ENCODE assay signal across 28 cellular contexts in the genomic region with DNA sequence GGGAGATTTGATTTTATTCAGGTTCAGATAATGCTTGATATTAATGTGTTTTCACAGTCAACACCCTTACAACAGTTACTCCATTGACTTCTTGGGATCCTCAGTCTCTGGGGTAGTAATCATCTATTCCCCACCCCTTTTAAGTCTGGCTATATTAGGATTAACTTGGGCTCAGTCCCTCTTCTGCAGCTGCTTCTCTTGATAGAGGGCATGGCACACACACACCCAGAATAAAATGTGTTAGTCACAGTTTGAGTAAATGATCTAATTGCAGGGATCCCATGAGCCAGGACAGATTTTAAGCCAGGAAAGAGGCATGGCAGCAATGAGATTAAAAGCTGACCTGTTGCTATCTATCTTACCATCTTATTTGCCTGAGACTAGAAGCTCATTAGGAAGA. TPM values are rescaled to one million over a fixed set of nuclear protein-coding genes. Genes with fewer than 3 reads are reported as not detected.
DNase-seq lines count a peak whose midpoint lies in the region; ATAC-seq and TF ChIP-seq lines count a peak whose summit lies in the region.
"Had no signal": no experiment of that assay in that cellular context is flagged by ENCODE, and none has a peak within 500 bp of the region (broad histone marks: within the 10 kb centered on the region; RNA-seq: fewer than 3 reads in every experiment).

No MANE protein-coding gene starts in this region.

- H3K4me3 Mint-ChIP-seq in progenitor cell of endocrine pancreas (ENCODE audit: low read depth), result no peak overlapping the region
- H3K4me3 Mint-ChIP-seq: activated CD4-positive, alpha-beta T cell treated with anti-CD3 and anti-CD28 coated beads for 36 hours; activated naive CD4-positive, alpha-beta T cell treated with anti-CD3 and anti-CD28 coated beads, Interleukin-2, amount 10 ng/mL, durations not matched to agents 7 days and 5 days; activated T-cell treated with anti-CD3 and anti-CD28 coated beads, Interleukin-2, amount 50 U/mL, for 72 hours; naive thymus-derived CD8-positive, alpha-beta T cell; stimulated activated naive B cell treated with anti-CD40 and anti-IgM and Interleukin-4, amounts not matched to agents 10 μg/mL and 1 μg/mL and 100 μg/mL, for 72 hours; T-helper 17 cell had no signal

- peak; percentile 22 for DNase-seq in AG20443 (ENCODE audit: low spot score)
- DNase-seq in NCI-H226, result peak; percentile 6
- peak; percentile 8 for DNase-seq in fibroblast of mammary gland (ENCODE audit: low read depth)
- peak; percentile 84 for DNase-seq in myocyte (ENCODE audit: low read depth)
- no peak for DNase-seq in NCI-H524 (lab: John Stamatoyannopoulos, UW)
- DNase-seq in progenitor cell of endocrine pancreas (ENCODE audit: low spot score, unreplicated experiment), result no peak
- DNase-seq in activated naive CD4-positive, alpha-beta T cell (lab: John Stamatoyannopoulos, UW), result no peak
- DNase-seq: activated CD4-positive, alpha-beta T cell treated with anti-CD3 and anti-CD28 coated beads for 36 hours; activated CD8-positive, alpha-beta memory T cell treated with anti-CD3 and anti-CD28 coated beads for 24 hours; activated naive CD4-positive, alpha-beta T cell treated with anti-CD3 and anti-CD28 coated beads, Interleukin-2, amount 10 ng/mL, durations not matched to agents 7 days and 5 days; activated T-cell treated with anti-CD3 and anti-CD28 coated beads, Interleukin-2, amount 50 U/mL, for 72 hours; amygdala; cortex of kidney; glutamatergic neuron; kidney glomerular epithelial cell; mesendoderm; naive thymus-derived CD8-positive, alpha-beta T cell; NCI-H1436 treated with DMSO at 0.1 percent for 48 hours; occipital lobe; retina; SK-N-SH; stimulated activated CD4-positive, alpha-beta T cell treated with anti-CD3 and anti-CD28 coated beads, Interleukin-12 subunit alpha, Interleukin-12 subunit beta, amount 100 ng/mL, for 4 hours; stimulated activated CD4-positive, alpha-beta T cell treated with anti-CD3 and anti-CD28 coated beads, Interleukin-4, amount 100 ng/mL, for 24 hours; stimulated activated naive B cell treated with anti-CD40 and anti-IgM and Interleukin-4, amounts not matched to agents 10 μg/mL and 1 μg/mL and 100 μg/mL, for 72 hours; T-helper 17 cell had no signal

- H3K4me1 Mint-ChIP-seq in progenitor cell of endocrine pancreas (ENCODE audit: low read depth), result no peaks in the 10 kb centered on the region
- H3K4me1 Mint-ChIP-seq: activated CD4-positive, alpha-beta T cell treated with anti-CD3 and anti-CD28 coated beads for 36 hours; activated naive CD4-positive, alpha-beta T cell treated with anti-CD3 and anti-CD28 coated beads, Interleukin-2, amount 10 ng/mL, durations not matched to agents 7 days and 5 days; naive thymus-derived CD8-positive, alpha-beta T cell; stimulated activated naive B cell treated with anti-CD40 and anti-IgM and Interleukin-4, amounts not matched to agents 10 μg/mL and 1 μg/mL and 100 μg/mL, for 72 hours; T-helper 17 cell had no signal

- TF ChIP-seq CTCF in fibroblast of mammary gland (conservative IDR thresholded peaks at IDR 0.05; ENCODE audit: control insufficient read depth, insufficient read depth, low read depth, low read length) (no peak), progenitor cell of endocrine pancreas (IDR thresholded peaks at IDR 0.05; ENCODE audit: unreplicated experiment) (no peak)

- H3K27ac Mint-ChIP-seq in progenitor cell of endocrine pancreas, result no peak overlapping the region
- H3K27ac Mint-ChIP-seq: activated CD4-positive, alpha-beta T cell treated with anti-CD3 and anti-CD28 coated beads for 36 hours; activated naive CD4-positive, alpha-beta T cell treated with anti-CD3 and anti-CD28 coated beads, Interleukin-2, amount 10 ng/mL, durations not matched to agents 7 days and 5 days; activated T-cell treated with anti-CD3 and anti-CD28 coated beads, Interleukin-2, amount 50 U/mL, for 72 hours; naive thymus-derived CD8-positive, alpha-beta T cell; stimulated activated naive B cell treated with anti-CD40 and anti-IgM and Interleukin-4, amounts not matched to agents 10 μg/mL and 1 μg/mL and 100 μg/mL, for 72 hours; T-helper 17 cell had no signal

- H3K4me3 ChIP-seq in fibroblast of mammary gland (ENCODE audit: control insufficient read depth, low read depth, low read length), result no peak overlapping the region
- H3K4me3 ChIP-seq: K562, vagina had no signal

- ATAC-seq in GM21619 (IDR thresholded peaks at IDR 0.05; ENCODE audit: unreplicated experiment), result no peak
- ATAC-seq: activated CD4-positive, alpha-beta T cell treated with anti-CD3 and anti-CD28 coated beads for 36 hours; activated T-cell treated with anti-CD3 and anti-CD28 coated beads, Interleukin-2, amount 50 U/mL, for 72 hours; K562; naive thymus-derived CD8-positive, alpha-beta T cell; stimulated activated naive B cell treated with anti-CD40 and anti-IgM and Interleukin-4, amounts not matched to agents 10 μg/mL and 1 μg/mL and 100 μg/mL, for 72 hours; T-helper 17 cell had no signal

- H3K36me3 Mint-ChIP-seq in progenitor cell of endocrine pancreas (ENCODE audit: insufficient read depth), result no peaks in the 10 kb centered on the region
- H3K36me3 Mint-ChIP-seq: activated naive CD4-positive, alpha-beta T cell treated with anti-CD3 and anti-CD28 coated beads, Interleukin-2, amount 10 ng/mL, durations not matched to agents 7 days and 5 days; naive thymus-derived CD8-positive, alpha-beta T cell; stimulated activated naive B cell treated with anti-CD40 and anti-IgM and Interleukin-4, amounts not matched to agents 10 μg/mL and 1 μg/mL and 100 μg/mL, for 72 hours had no signal

- H3K9me3 Mint-ChIP-seq in progenitor cell of endocrine pancreas (ENCODE audit: low read depth), result no peaks in the 10 kb centered on the region
- H3K9me3 Mint-ChIP-seq: activated naive CD4-positive, alpha-beta T cell treated with anti-CD3 and anti-CD28 coated beads, Interleukin-2, amount 10 ng/mL, durations not matched to agents 7 days and 5 days; activated T-cell treated with anti-CD3 and anti-CD28 coated beads, Interleukin-2, amount 50 U/mL, for 72 hours; naive thymus-derived CD8-positive, alpha-beta T cell; stimulated activated naive B cell treated with anti-CD40 and anti-IgM and Interleukin-4, amounts not matched to agents 10 μg/mL and 1 μg/mL and 100 μg/mL, for 72 hours had no signal

- no peaks in the 10 kb centered on the region for H3K27me3 Mint-ChIP-seq in progenitor cell of endocrine pancreas
- H3K27me3 Mint-ChIP-seq: activated naive CD4-positive, alpha-beta T cell treated with anti-CD3 and anti-CD28 coated beads, Interleukin-2, amount 10 ng/mL, durations not matched to agents 7 days and 5 days; T-helper 17 cell had no signal

RNA-seq across cellular contexts. Expression of a gene that starts 53.7 kb away (rescaled TPM):
- total RNA-seq in myocyte (2.1 and 13.9 TPM in 2 replicates), progenitor cell of endocrine pancreas (8.1 and 9.9 TPM in 2 replicates)
- polyA plus RNA-seq in myocyte (2012), result 15.5 TPM

Comparison
In these comparisons a context has a peak if more than half of its experiments do, and no peak if none do; other contexts are left out.
1. DNase-seq: peak in AG20443 (single experiment), NCI-H226 (single experiment), fibroblast of mammary gland (single experiment) and myocyte (single experiment); none in NCI-H524 (0 of 2), progenitor cell of endocrine pancreas (single experiment) and activated naive CD4-positive, alpha-beta T cell (0 of 4).